ENCODE assay signal across 1 cellular context in genomic region chr5:39223568-39224156, GRCh38.
TF ChIP-seq lines count a peak whose summit lies in the region.

No MANE protein-coding gene starts in this region.

TF ChIP-seq in HepG2, 621 proteins besides CTCF, POLR2A, EP300 and RAD21:
- TF ChIP-seq ZBTB21 (CRISPR knock-in tag; IDR thresholded peaks at IDR 0.05) (no peak), CEBPB (IDR thresholded peaks at IDR 0.05; ENCODE audit: borderline replicate concordance, low read depth, low read length) (peak; percentile 49; the same call in 1 of the 2 replicates)
